15 cellular contexts compared by ENCODE assay signal in the genomic region with DNA sequence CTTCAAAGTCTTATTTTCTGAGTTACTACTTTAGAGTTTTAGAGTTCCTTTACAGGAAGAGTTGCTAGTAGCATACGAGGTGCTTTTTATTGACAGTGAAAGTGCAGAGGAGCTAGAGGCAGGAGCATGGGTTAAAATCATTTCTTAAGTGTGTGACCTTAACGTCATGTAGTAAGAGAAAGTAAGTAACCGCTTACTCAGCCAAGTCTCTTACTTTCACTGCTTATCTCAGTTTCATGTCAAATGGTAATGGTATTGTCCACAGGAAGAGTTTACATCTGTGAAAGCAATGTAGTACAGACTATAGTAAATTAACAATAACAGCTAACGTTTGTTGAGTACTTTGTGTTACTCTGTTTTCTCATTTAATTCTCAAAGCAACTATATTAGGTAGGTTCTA. TPM values are rescaled to one million over a fixed set of nuclear protein-coding genes. Genes with fewer than 3 reads are reported as not detected.
DNase-seq lines count a peak whose midpoint lies in the region; ATAC-seq, FAIRE-seq and TF ChIP-seq lines count a peak whose summit lies in the region.
"Had no signal": no experiment of that assay in that cellular context is flagged by ENCODE, and none has a peak within 500 bp of the region (broad histone marks: within the 10 kb centered on the region; RNA-seq: fewer than 3 reads in every experiment).

No MANE protein-coding gene starts in this region.

- H3K27ac Mint-ChIP-seq in chondrocyte (ENCODE audit: unreplicated experiment) = no peak overlapping the region
- H3K27ac Mint-ChIP-seq: brain had no signal

- no peak overlapping the region for H3K4me3 Mint-ChIP-seq in chondrocyte (ENCODE audit: unreplicated experiment)
- H3K4me3 Mint-ChIP-seq: brain had no signal

- no peak for FAIRE-seq in frontal cortex (lab: Jason Lieb, UNC)

- H3K4me1 Mint-ChIP-seq in chondrocyte (ENCODE audit: low read depth) = no peaks in the 10 kb centered on the region
- H3K4me1 Mint-ChIP-seq: brain had no signal

- no peaks in the 10 kb centered on the region for H3K27me3 Mint-ChIP-seq in chondrocyte (ENCODE audit: low read depth)
- H3K27me3 Mint-ChIP-seq: brain had no signal

- ATAC-seq in GM18868 (IDR thresholded peaks at IDR 0.05; ENCODE audit: unreplicated experiment) (peak; percentile 96), HG02588 (IDR thresholded peaks at IDR 0.05; ENCODE audit: unreplicated experiment) (peak; percentile 50), HG03575 (IDR thresholded peaks at IDR 0.05; ENCODE audit: extremely low read depth, insufficient number of reproducible peaks, low FRiP score, unreplicated experiment) (peak; percentile 76)

- H3K36me3 Mint-ChIP-seq in chondrocyte (ENCODE audit: low read depth) = peaks cover 29% of the 10 kb centered on the region

- no peaks in the 10 kb centered on the region for H3K9me3 Mint-ChIP-seq in chondrocyte (ENCODE audit: low read depth)

- TF ChIP-seq CTCF in GM12864 (IDR thresholded peaks at IDR 0.05; ENCODE audit: low read depth, low read length, missing control alignments) (no peak), chondrocyte (IDR thresholded peaks at IDR 0.05) (no peak)

- H3K4me3 ChIP-seq in GM12864 (ENCODE audit: low read depth, low read length) = no peak overlapping the region
- H3K4me3 ChIP-seq: Peyer's patch had no signal

- DNase-seq in GM12864 (ENCODE audit: low read depth) = peak; percentile 39
- no peak for DNase-seq in frontal cortex (ENCODE audit: low spot score in 2 of 2)
- no peak for DNase-seq in chondrocyte (ENCODE audit: low spot score)
- DNase-seq in DMS53 treated with DMSO at 0.1 percent for 48 hours (lab: John Stamatoyannopoulos, UW; ENCODE audit: unreplicated experiment) = no peak
- DNase-seq in T1000 (lab: John Stamatoyannopoulos, UW) = no peak
- DNase-seq: activated CD4-positive, alpha-beta T cell treated with anti-CD3 and anti-CD28 coated beads, Interleukin-2, amount 50 U/mL, for 48 hours; DMS 273 treated with DMSO at 0.1 percent for 48 hours; NCI-H2029; Peyer's patch; stimulated activated CD4-positive, alpha-beta T cell treated with anti-CD3 and anti-CD28 coated beads, Interleukin-2, amount 100 ng/mL, for 24 hours; substantia nigra had no signal

RNA-seq across cellular contexts. Expression of gene NDUFAF7, which starts 12.6 kb away (rescaled TPM):
- total RNA-seq in frontal cortex (26.1 TPM), chondrocyte (15.7 to 19.5 TPM (median 16.1 TPM) in 3 replicates)

RNA-seq across cellular contexts. Expression of gene CEBPZ, which starts 12.6 kb away (rescaled TPM):
- total RNA-seq in frontal cortex (51.4 TPM), chondrocyte (30.4 to 45.6 TPM (median 31.1 TPM) in 3 replicates)

RNA-seq across cellular contexts. Expression of gene CEBPZOS, which starts 47.7 kb away (rescaled TPM):
- total RNA-seq in frontal cortex (22.8 TPM), chondrocyte (not detected in 3 replicates)

RNA-seq across cellular contexts. Expression of gene SULT6B1, which starts 55.5 kb away (rescaled TPM):
- total RNA-seq in frontal cortex = not detected
- total RNA-seq in chondrocyte = not detected in 3 replicates
- total RNA-seq: Peyer's patch had no signal

Comparison
In these comparisons a context has a peak if more than half of its experiments do, and no peak if none do; other contexts are left out.
1. RNA of gene CEBPZOS, which starts 47.7 kb away (total RNA-seq): 22.8 TPM in frontal cortex (single experiment); not detected in chondrocyte; every median in the first group is over 10 times any median in the second.
2. Peak in every context shown above with its lines, with median percentiles within 50 percentile points of each other: ATAC-seq.